21 cellular contexts compared by ENCODE assay signal in genomic region chr20:45115386-45115774, GRCh38. TPM values are rescaled to one million over a fixed set of nuclear protein-coding genes. Genes with fewer than 3 reads are reported as not detected.
"Had no signal": no experiment of that assay in that cellular context is flagged by ENCODE, and none has a peak within 500 bp of the region (broad histone marks: within the 10 kb centered on the region; RNA-seq: fewer than 3 reads in every experiment).

No MANE protein-coding gene starts in this region.

- H3K27me3 ChIP-seq: cardiac muscle cell, tibial nerve, uterus had no signal

- H3K36me3 Mint-ChIP-seq: activated naive CD4-positive, alpha-beta T cell treated with anti-CD3 and anti-CD28 coated beads, Interleukin-2, amount 50 U/mL, for 24 hours; natural killer cell had no signal

- H3K4me1 ChIP-seq: adrenal gland, left ventricle myocardium inferior, psoas muscle, tibial nerve, uterus had no signal

- H3K9me3 ChIP-seq: adrenal gland, left ventricle myocardium inferior, psoas muscle, tibial nerve, uterus had no signal

- ATAC-seq: psoas muscle had no signal

- H3K27ac ChIP-seq: adrenal gland, cardiac muscle cell, dorsolateral prefrontal cortex, left ventricle myocardium inferior, psoas muscle, tibial nerve, uterus had no signal

- H3K9me3 Mint-ChIP-seq: activated CD4-positive, alpha-beta T cell treated with anti-CD3 and anti-CD28 coated beads, Interleukin-2, amount 10 ng/mL, durations not matched to agents 24 days and 14 days; activated naive CD4-positive, alpha-beta T cell treated with anti-CD3 and anti-CD28 coated beads, Interleukin-2, amount 50 U/mL, for 24 hours; natural killer cell had no signal

- H3K4me3 ChIP-seq: adrenal gland, cardiac muscle cell, dorsolateral prefrontal cortex, left ventricle myocardium inferior, psoas muscle, tibial nerve, uterus had no signal

- DNase-seq: activated CD4-positive, alpha-beta T cell treated with anti-CD3 and anti-CD28 coated beads, Interleukin-2, amount 10 ng/mL, durations not matched to agents 24 days and 14 days; activated CD4-positive, CD25-positive, alpha-beta regulatory T cell; activated CD8-positive, alpha-beta memory T cell treated with anti-CD3 and anti-CD28 coated beads for 24 hours; activated T-cell treated with anti-CD3 and anti-CD28 coated beads for 4 hours; dorsolateral prefrontal cortex; hippocampal formation; left ventricle myocardium inferior; mesenchymal stem cell; natural killer cell; psoas muscle; stimulated activated CD4-positive, alpha-beta T cell treated with anti-CD3 and anti-CD28 coated beads, Interleukin-12 subunit alpha, Interleukin-12 subunit beta, amount 100 ng/mL, for 4 hours; stimulated activated CD4-positive, alpha-beta T cell treated with anti-CD3 and anti-CD28 coated beads, Interleukin-2, amount 100 ng/mL, for 24 hours; uterus had no signal

- H3K36me3 ChIP-seq: adrenal gland, cardiac muscle cell, left ventricle myocardium inferior, tibial nerve, uterus had no signal

- H3K4me3 Mint-ChIP-seq: activated CD4-positive, alpha-beta T cell treated with anti-CD3 and anti-CD28 coated beads, Interleukin-2, amount 10 ng/mL, durations not matched to agents 24 days and 14 days; activated naive CD4-positive, alpha-beta T cell treated with anti-CD3 and anti-CD28 coated beads, Interleukin-2, amount 50 U/mL, for 24 hours; natural killer cell had no signal

- H3K27ac Mint-ChIP-seq: activated CD4-positive, alpha-beta T cell treated with anti-CD3 and anti-CD28 coated beads, Interleukin-2, amount 10 ng/mL, durations not matched to agents 24 days and 14 days; activated naive CD4-positive, alpha-beta T cell treated with anti-CD3 and anti-CD28 coated beads, Interleukin-2, amount 50 U/mL, for 24 hours; natural killer cell had no signal

- H3K4me1 Mint-ChIP-seq: activated naive CD4-positive, alpha-beta T cell treated with anti-CD3 and anti-CD28 coated beads, Interleukin-2, amount 50 U/mL, for 24 hours; natural killer cell had no signal

RNA-seq across cellular contexts. Expression of gene WFDC5, which starts 0.4 kb away (rescaled TPM):
- total RNA-seq: activated CD4-positive, alpha-beta T cell treated with anti-CD3 and anti-CD28 coated beads, Interleukin-2, amount 10 ng/mL, durations not matched to agents 24 days and 14 days; adrenal gland; cardiac muscle cell; dorsolateral prefrontal cortex; left ventricle myocardium inferior; mucosa of gallbladder; natural killer cell; omental fat pad; psoas muscle; subcutaneous adipose tissue; tibial nerve; uterus had no signal
- polyA plus RNA-seq: adrenal gland, cardiac muscle cell, psoas muscle had no signal

RNA-seq across cellular contexts. Expression of gene WFDC12, which starts 8.9 kb away (rescaled TPM):
- total RNA-seq: activated CD4-positive, alpha-beta T cell treated with anti-CD3 and anti-CD28 coated beads, Interleukin-2, amount 10 ng/mL, durations not matched to agents 24 days and 14 days; adrenal gland; cardiac muscle cell; dorsolateral prefrontal cortex; kidney epithelial cell; left ventricle myocardium inferior; mucosa of gallbladder; natural killer cell; omental fat pad; psoas muscle; subcutaneous adipose tissue; tibial nerve; uterus had no signal
- polyA plus RNA-seq: adrenal gland, cardiac muscle cell, psoas muscle had no signal

RNA-seq across cellular contexts. Expression of gene KCNS1, which starts 14.5 kb away (rescaled TPM):
- total RNA-seq: cardiac muscle cell, natural killer cell, psoas muscle, subcutaneous adipose tissue had no signal
- polyA plus RNA-seq: cardiac muscle cell had no signal

RNA-seq across cellular contexts. Expression of gene PI3, which starts 59.3 kb away (rescaled TPM):
- total RNA-seq: activated CD4-positive, alpha-beta T cell treated with anti-CD3 and anti-CD28 coated beads, Interleukin-2, amount 10 ng/mL, durations not matched to agents 24 days and 14 days; adrenal gland; cardiac muscle cell; kidney epithelial cell; left ventricle myocardium inferior; mucosa of gallbladder; subcutaneous adipose tissue; tibial nerve; uterus had no signal
- polyA plus RNA-seq: cardiac muscle cell had no signal
